In genomic region chr1:156750191-156750931, GRCh38 we compare ENCODE assay signal across 6 cellular contexts. TPM values are rescaled to one million over a fixed set of nuclear protein-coding genes. Genes with fewer than 3 reads are reported as not detected.
DNase-seq lines count a peak whose midpoint lies in the region; ATAC-seq and TF ChIP-seq lines count a peak whose summit lies in the region.

No MANE protein-coding gene starts in this region.

- no peak for TF ChIP-seq POLR2A in lower leg skin (IDR thresholded peaks at IDR 0.05)

- POLR2A ChIA-PET in activated CD4-positive, alpha-beta T cell treated with anti-CD3 and anti-CD28 coated beads for 36 hours (lab: Charles Lee): interaction anchor here (0.6 to 2.8 kb wide), 5 partner anchors 9 to 34 kb away, joined by 3 to 26 read pairs (median 20); partner anchors contain the start of genes ISG20L2, METTL25B, MRPL24 and PRCC

- CTCF ChIA-PET in activated CD4-positive, alpha-beta T cell treated with anti-CD3 and anti-CD28 coated beads for 36 hours (lab: Charles Lee): interaction anchor here (0.7 to 2.8 kb wide), 4 partner anchors 8 to 45 kb away, joined by 3 to 19 read pairs (median 4); partner anchors contain the start of genes CRABP2 and MRPL24

- peak overlapping the region; percentile 96 for H3K27ac Mint-ChIP-seq in activated CD4-positive, alpha-beta T cell treated with anti-CD3 and anti-CD28 coated beads for 36 hours
- peak overlapping the region; percentile 97 for H3K27ac Mint-ChIP-seq in activated T-helper 17 cell treated with anti-CD3 and anti-CD28 coated beads, Interleukin-2, amount 50 U/mL, for 72 hours

- H3K27me3 Mint-ChIP-seq in activated CD4-positive, alpha-beta T cell treated with anti-CD3 and anti-CD28 coated beads for 36 hours: no peaks in the 10 kb centered on the region
- no peaks in the 10 kb centered on the region for H3K27me3 Mint-ChIP-seq in activated T-helper 17 cell treated with anti-CD3 and anti-CD28 coated beads, Interleukin-2, amount 50 U/mL, for 72 hours

- H3K4me3 ChIP-seq in lower leg skin (ENCODE audit: low read depth, poor library complexity, severe bottlenecking): peak overlapping the region; percentile 93

- H3K36me3 Mint-ChIP-seq in activated CD4-positive, alpha-beta T cell treated with anti-CD3 and anti-CD28 coated beads for 36 hours (ENCODE audit: low read depth): peaks cover 40% of the 10 kb centered on the region
- H3K36me3 Mint-ChIP-seq in activated T-helper 17 cell treated with anti-CD3 and anti-CD28 coated beads, Interleukin-2, amount 50 U/mL, for 72 hours (ENCODE audit: low read depth): peaks cover 59% of the 10 kb centered on the region

- peak; percentile 23 for ATAC-seq in activated CD4-positive, alpha-beta T cell treated with anti-CD3 and anti-CD28 coated beads for 36 hours
- ATAC-seq in activated T-helper 17 cell treated with anti-CD3 and anti-CD28 coated beads, Interleukin-2, amount 50 U/mL, for 72 hours (replicated peaks): peak; percentile 38
- ATAC-seq in GM19328 (IDR thresholded peaks at IDR 0.05; ENCODE audit: unreplicated experiment): no peak

- H3K4me3 Mint-ChIP-seq in activated CD4-positive, alpha-beta T cell treated with anti-CD3 and anti-CD28 coated beads for 36 hours: peak overlapping the region; percentile 98
- peak overlapping the region; percentile 97 for H3K4me3 Mint-ChIP-seq in activated T-helper 17 cell treated with anti-CD3 and anti-CD28 coated beads, Interleukin-2, amount 50 U/mL, for 72 hours

- intact Hi-C loops in activated CD4-positive, alpha-beta T cell treated with anti-CD3 and anti-CD28 coated beads for 36 hours (cut with DNase I, micrococcal nuclease): loop anchor here in 1 of 2 experiments (1.0 kb wide), 1 partner anchor 22 kb away; the partner anchor contains the start of genes ISG20L2 and METTL25B
- intact Hi-C loops in lower leg skin (cut with DNase I; ENCODE audit: low total_unique reads): no loop called here

- TF ChIP-seq CTCF in lower leg skin (IDR thresholded peaks at IDR 0.05): no peak

- peaks cover 44% of the 10 kb centered on the region for H3K4me1 Mint-ChIP-seq in activated CD4-positive, alpha-beta T cell treated with anti-CD3 and anti-CD28 coated beads for 36 hours
- peaks cover 13% of the 10 kb centered on the region for H3K4me1 Mint-ChIP-seq in activated T-helper 17 cell treated with anti-CD3 and anti-CD28 coated beads, Interleukin-2, amount 50 U/mL, for 72 hours

- WGBS in lower leg skin, 2 donors: 0 to 1% methylated on average over 16 of the region's 16 CpGs

- DNase-seq in activated CD4-positive, alpha-beta T cell treated with anti-CD3 and anti-CD28 coated beads for 36 hours: peak; percentile 71
- DNase-seq in activated CD4-positive, alpha-beta T cell treated with anti-CD3 and anti-CD28 coated beads for 1 hour: no peak
- no peak for DNase-seq in lower leg skin (ENCODE audit: low spot score in 2 of 2)
- DNase-seq in T-helper 9 cell: no peak

- H3K9me3 Mint-ChIP-seq in activated CD4-positive, alpha-beta T cell treated with anti-CD3 and anti-CD28 coated beads for 36 hours (ENCODE audit: low read depth): no peaks in the 10 kb centered on the region
- H3K9me3 Mint-ChIP-seq in activated T-helper 17 cell treated with anti-CD3 and anti-CD28 coated beads, Interleukin-2, amount 50 U/mL, for 72 hours: no peaks in the 10 kb centered on the region

RNA-seq across cellular contexts. Expression of gene HDGF, which starts 1.1 kb away (rescaled TPM):
- total RNA-seq in activated CD4-positive, alpha-beta T cell treated with anti-CD3 and anti-CD28 coated beads for 36 hours: 100 to 1,000 TPM; 312 to 358 TPM
- total RNA-seq in activated T-helper 17 cell treated with anti-CD3 and anti-CD28 coated beads, Interleukin-2, amount 50 U/mL, for 72 hours: 100 to 1,000 TPM; 270 to 361 TPM
- total RNA-seq in lower leg skin: 100 to 1,000 TPM; 210 to 233 (median 222) TPM

RNA-seq across cellular contexts. Expression of gene MRPL24, which starts 9.5 kb away (rescaled TPM):
- total RNA-seq in activated CD4-positive, alpha-beta T cell treated with anti-CD3 and anti-CD28 coated beads for 36 hours: 10 to 100 TPM; 81.9 to 89.7 TPM
- 10 to 100 TPM; 58.8 to 67.0 TPM for total RNA-seq in activated T-helper 17 cell treated with anti-CD3 and anti-CD28 coated beads, Interleukin-2, amount 50 U/mL, for 72 hours
- total RNA-seq in lower leg skin: 10 to 100 TPM; 34.0 to 44.9 (median 41.5) TPM

RNA-seq across cellular contexts. Expression of gene PRCC, which starts 17.0 kb away (rescaled TPM):
- 100 to 1,000 TPM in 1 of 2 experiments, 10 to 100 TPM in 1; 80.4 to 110 TPM for total RNA-seq in activated CD4-positive, alpha-beta T cell treated with anti-CD3 and anti-CD28 coated beads for 36 hours
- 10 to 100 TPM; 54.0 to 76.7 TPM for total RNA-seq in activated T-helper 17 cell treated with anti-CD3 and anti-CD28 coated beads, Interleukin-2, amount 50 U/mL, for 72 hours
- 10 to 100 TPM; 35.4 to 45.6 (median 38.8) TPM for total RNA-seq in lower leg skin

RNA-seq across cellular contexts. Expression of gene ISG20L2, which starts 21.8 kb away (rescaled TPM):
- 10 to 100 TPM; 48.4 to 65.2 TPM for total RNA-seq in activated CD4-positive, alpha-beta T cell treated with anti-CD3 and anti-CD28 coated beads for 36 hours
- 10 to 100 TPM; 38.8 to 74.9 TPM for total RNA-seq in activated T-helper 17 cell treated with anti-CD3 and anti-CD28 coated beads, Interleukin-2, amount 50 U/mL, for 72 hours
- total RNA-seq in lower leg skin: 10 to 100 TPM; 13.4 to 21.4 (median 16.7) TPM

RNA-seq across cellular contexts. Expression of gene METTL25B, which starts 22.1 kb away (rescaled TPM):
- total RNA-seq in activated CD4-positive, alpha-beta T cell treated with anti-CD3 and anti-CD28 coated beads for 36 hours: 10 to 100 TPM; 31.0 to 40.5 TPM
- total RNA-seq in activated T-helper 17 cell treated with anti-CD3 and anti-CD28 coated beads, Interleukin-2, amount 50 U/mL, for 72 hours: 10 to 100 TPM; 29.0 to 51.6 TPM
- 10 to 100 TPM; 20.3 to 39.0 (median 28.2) TPM for total RNA-seq in lower leg skin
